19 cellular contexts compared by ENCODE assay signal in genomic region chr12:475286-475685, GRCh38.
"Had no signal": no experiment of that assay in that cellular context is flagged by ENCODE, and none has a peak within 500 bp of the region (broad histone marks: within the 10 kb centered on the region; RNA-seq: fewer than 3 reads in every experiment).

No MANE protein-coding gene starts in this region.

- H3K36me3 ChIP-seq: prostate gland, upper lobe of left lung had no signal

- H3K9me3 ChIP-seq: prostate gland, upper lobe of left lung had no signal

- DNase-seq: activated CD4-positive, alpha-beta T cell treated with anti-CD3 and anti-CD28 coated beads for 4 hours; activated CD4-positive, alpha-beta T cell treated with anti-CD3 and anti-CD28 coated beads, Interleukin-2, amount 50 U/mL, for 48 hours; activated CD4-positive, CD25-positive, alpha-beta regulatory T cell; activated CD8-positive, alpha-beta memory T cell treated with anti-CD3 and anti-CD28 coated beads, Interleukin-2, amount 50 U/mL, for 48 hours; activated naive CD4-positive, alpha-beta T cell treated with anti-CD3 and anti-CD28 coated beads for 36 hours; activated T-cell treated with anti-CD3 and anti-CD28 coated beads, Interleukin-2, amount 50 U/mL, for 4 hours; amygdala; effector CD4-positive, alpha-beta T cell; foreskin keratinocyte; hypothalamus; left colon; naive B cell; stimulated activated CD4-positive, alpha-beta T cell treated with anti-CD3 and anti-CD28 coated beads, Interleukin-4, amount 100 ng/mL, for 4 hours; stimulated activated naive CD8-positive, alpha-beta T cell treated with anti-CD3 and anti-CD28 coated beads, Interleukin-15, Interleukin-2, amounts not matched to agents 100 U/mL and 50 U/mL, for 24 hours; SW 1271; T-helper 17 cell had no signal

- H3K4me3 ChIP-seq: lung, prostate gland, upper lobe of left lung had no signal

- H3K27ac ChIP-seq: foreskin keratinocyte, prostate gland, upper lobe of left lung had no signal

- H3K27me3 ChIP-seq: foreskin keratinocyte, upper lobe of left lung had no signal

- H3K4me1 ChIP-seq: prostate gland, upper lobe of left lung had no signal
